Comparison of ENCODE assay signal across 35 cellular contexts in the genomic region with DNA sequence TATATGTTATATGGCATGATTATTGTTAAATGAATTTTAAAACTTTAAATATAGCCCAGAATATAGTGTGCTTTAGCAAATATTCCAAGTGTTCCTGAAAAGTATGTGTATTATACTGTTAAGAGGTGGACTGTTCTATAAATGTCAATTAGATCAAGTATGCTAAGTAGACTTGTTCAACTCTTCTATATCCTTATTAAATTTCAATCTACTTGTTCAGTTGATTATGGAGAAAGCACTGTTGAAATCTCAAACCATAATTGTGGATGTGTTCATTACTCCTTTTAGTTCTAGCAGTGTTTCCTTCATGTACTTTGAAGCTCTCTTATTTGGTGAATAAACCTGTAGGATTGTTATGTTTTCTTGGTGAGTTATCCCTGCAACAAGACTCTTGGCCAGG. TPM values are rescaled to one million over a fixed set of nuclear protein-coding genes. Genes with fewer than 3 reads are reported as not detected.
"Had no signal": no experiment of that assay in that cellular context is flagged by ENCODE, and none has a peak within 500 bp of the region (broad histone marks: within the 10 kb centered on the region; RNA-seq: fewer than 3 reads in every experiment).

No MANE protein-coding gene starts in this region.

- H3K9me3 ChIP-seq: testis, uterus had no signal

- H3K9ac ChIP-seq: neural progenitor cell, parathyroid adenoma had no signal

- H3K27ac ChIP-seq: neural progenitor cell, ovary, parathyroid adenoma, psoas muscle, skin epidermis, spleen, suprapubic skin, testis, tibial artery, upper lobe of left lung, uterus had no signal

- H3K27me3 ChIP-seq: neural progenitor cell, ovary, testis, tibial artery, upper lobe of left lung, uterus had no signal

- DNase-seq: naive thymus-derived CD4-positive, alpha-beta T cell; natural killer cell; occipital lobe; ovary; posterior cingulate gyrus; psoas muscle; right cardiac atrium; spleen; stimulated activated CD4-positive, alpha-beta T cell treated with anti-CD3 and anti-CD28 coated beads, Interleukin-12 subunit alpha, Interleukin-12 subunit beta, amount 100 ng/mL, for 4 hours; stimulated activated CD4-positive, alpha-beta T cell treated with anti-CD3 and anti-CD28 coated beads, Interleukin-1b, Interleukin-23, amount 100 ng/mL, for 48 hours; stimulated activated CD4-positive, alpha-beta T cell treated with anti-CD3 and anti-CD28 coated beads, Interleukin-4, amount 100 ng/mL, for 1 hour; stimulated activated CD4-positive, alpha-beta T cell treated with anti-CD3 and anti-CD28 coated beads, Interleukin-4, amount 100 ng/mL, for 4 hours; stimulated activated CD8-positive, alpha-beta memory T cell treated with anti-CD3 and anti-CD28 coated beads, Interleukin-4, amount 100 ng/mL, for 48 hours; stimulated activated naive CD4-positive, alpha-beta T cell; stimulated activated naive CD8-positive, alpha-beta T cell treated with anti-CD3 and anti-CD28 coated beads, Interleukin-15, amount 100 ng/mL, for 72 hours; stimulated activated naive CD8-positive, alpha-beta T cell treated with anti-CD3 and anti-CD28 coated beads, Interleukin-15, Interleukin-2, amounts not matched to agents 100 U/mL and 50 U/mL, for 24 hours; substantia nigra; testis; tibial artery; trophoblast cell; upper lobe of left lung; uterus had no signal

- H2AFZ ChIP-seq: neural progenitor cell, parathyroid adenoma had no signal

- H3K79me2 ChIP-seq: parathyroid adenoma had no signal

- H3K4me3 ChIP-seq: neural progenitor cell, ovary, psoas muscle, skin epidermis, smooth muscle cell, spleen, suprapubic skin, testis, tibial artery, upper lobe of left lung, uterus had no signal

- H3K4me1 ChIP-seq: neural progenitor cell, parathyroid adenoma, psoas muscle, spleen, suprapubic skin, testis, tibial artery, upper lobe of left lung, uterus had no signal

- H3K36me3 ChIP-seq: neural progenitor cell, ovary, spleen, suprapubic skin, tibial artery, upper lobe of left lung, uterus had no signal

- H3K4me2 ChIP-seq: neural progenitor cell, smooth muscle cell had no signal

- ATAC-seq: naive thymus-derived CD4-positive, alpha-beta T cell; natural killer cell; psoas muscle; right cardiac atrium; sciatic nerve; stimulated activated memory B cell treated with anti-CD40 and anti-IgM and Interleukin-4, amounts not matched to agents 10 μg/mL and 1 μg/mL and 100 μg/mL, for 72 hours; stimulated activated naive CD8-positive, alpha-beta T cell treated with anti-CD3 and anti-CD28 coated beads, Interleukin-15, amount 100 ng/mL, for 72 hours; stimulated activated naive CD8-positive, alpha-beta T cell treated with anti-CD3 and anti-CD28 coated beads, Interleukin-15, Interleukin-2, amounts not matched to agents 100 U/mL and 50 U/mL, for 24 hours had no signal

RNA-seq across cellular contexts. Expression of a gene that starts 52.5 kb away (rescaled TPM):
- total RNA-seq: naive thymus-derived CD4-positive, alpha-beta T cell; natural killer cell; occipital lobe; osteoblast; ovary; progenitor cell of endocrine pancreas; psoas muscle; renal cortical epithelial cell; right cardiac atrium; sciatic nerve; smooth muscle cell; spleen; suprapubic skin; upper lobe of left lung; ureter; uterus had no signal
- polyA plus RNA-seq: naive thymus-derived CD4-positive, alpha-beta T cell; neural cell; ovary; psoas muscle; right cardiac atrium; smooth muscle cell; spleen; thymus had no signal
